In the genomic region with DNA sequence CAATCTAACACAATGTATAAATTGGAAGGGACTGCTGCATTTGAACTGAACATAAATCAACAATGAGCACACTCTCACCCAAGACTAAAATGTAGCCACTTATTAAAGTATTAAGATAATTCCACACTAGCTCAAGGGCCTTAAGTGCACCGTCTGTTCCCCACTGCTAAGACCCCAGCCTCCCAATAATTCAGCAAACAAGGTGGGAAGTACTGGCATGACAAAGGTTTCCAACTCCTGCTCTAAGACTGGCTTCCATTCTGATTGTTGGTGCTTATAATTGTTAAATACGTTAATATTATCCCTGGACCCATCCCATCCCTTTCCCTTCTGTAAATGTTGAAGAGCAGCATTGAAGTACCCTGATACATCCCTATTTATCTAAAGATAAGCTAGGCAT, we compare ENCODE assay signal across 19 cellular contexts.
"Had no signal": no experiment of that assay in that cellular context is flagged by ENCODE, and none has a peak within 500 bp of the region (broad histone marks: within the 10 kb centered on the region; RNA-seq: fewer than 3 reads in every experiment).

No MANE protein-coding gene starts in this region.

- H3K4me3 ChIP-seq: adrenal gland, ascending aorta, lower lobe of right lung, sigmoid colon, spleen had no signal

- DNase-seq: activated CD4-positive, alpha-beta T cell treated with anti-CD3 and anti-CD28 coated beads for 1 hour; activated CD4-positive, alpha-beta T cell treated with anti-CD3 and anti-CD28 coated beads, Interleukin-2, amount 50 U/mL, for 1 hour; activated CD8-positive, alpha-beta T cell treated with anti-CD3 and anti-CD28 coated beads, Interleukin-2, amount 10 ng/mL, durations not matched to agents 7 days and 5 days; activated T-cell treated with anti-CD3 and anti-CD28 coated beads, Interleukin-2, amount 50 U/mL, for 1 hour; adrenal gland; brain microvascular endothelial cell; caudate nucleus; effector memory CD4-positive, alpha-beta T cell; foreskin melanocyte; kidney; lower lobe of right lung; naive thymus-derived CD4-positive, alpha-beta T cell; sigmoid colon; spleen; stimulated activated CD4-positive, alpha-beta T cell treated with anti-CD3 and anti-CD28 coated beads, Interleukin-4, amount 100 ng/mL, for 1 hour; stimulated activated naive CD4-positive, alpha-beta T cell treated with Interleukin-2 at 50 U/mL for 16 hours had no signal

- H3K27ac ChIP-seq: ascending aorta, brain microvascular endothelial cell, lower lobe of right lung, sigmoid colon, spleen had no signal

- H3K27ac Mint-ChIP-seq: activated CD8-positive, alpha-beta T cell treated with anti-CD3 and anti-CD28 coated beads, Interleukin-2, amount 10 ng/mL, durations not matched to agents 7 days and 5 days; activated naive CD8-positive, alpha-beta T cell; naive thymus-derived CD4-positive, alpha-beta T cell; T-helper 2 cell treated with Interferon-gamma antibody and Interleukin-4, amounts not matched to agents 5 μg/mL and 100 μg/mL, for 36 hours had no signal

- H3K36me3 Mint-ChIP-seq: activated naive CD8-positive, alpha-beta T cell; naive thymus-derived CD4-positive, alpha-beta T cell had no signal

- H3K4me1 Mint-ChIP-seq: naive thymus-derived CD4-positive, alpha-beta T cell had no signal

- H3K4me1 ChIP-seq: adrenal gland, ascending aorta, lower lobe of right lung, sigmoid colon, spleen had no signal

- H3K27me3 ChIP-seq: adrenal gland, ascending aorta, brain microvascular endothelial cell, sigmoid colon, spleen had no signal

- ATAC-seq: activated CD8-positive, alpha-beta T cell treated with anti-CD3 and anti-CD28 coated beads, Interleukin-2, amount 10 ng/mL, durations not matched to agents 7 days and 5 days; lower lobe of right lung; naive thymus-derived CD4-positive, alpha-beta T cell had no signal

- H3K36me3 ChIP-seq: adrenal gland, ascending aorta, brain microvascular endothelial cell, lower lobe of right lung, sigmoid colon, spleen had no signal

- H3K27me3 Mint-ChIP-seq: activated naive CD8-positive, alpha-beta T cell; naive thymus-derived CD4-positive, alpha-beta T cell had no signal

- H3K9me3 ChIP-seq: ascending aorta, sigmoid colon had no signal

- H3K4me3 Mint-ChIP-seq: activated CD8-positive, alpha-beta T cell treated with anti-CD3 and anti-CD28 coated beads, Interleukin-2, amount 10 ng/mL, durations not matched to agents 7 days and 5 days; activated naive CD8-positive, alpha-beta T cell; naive thymus-derived CD4-positive, alpha-beta T cell; T-helper 2 cell treated with Interferon-gamma antibody and Interleukin-4, amounts not matched to agents 5 μg/mL and 100 μg/mL, for 36 hours had no signal

- H3K9me3 Mint-ChIP-seq: T-helper 2 cell treated with Interferon-gamma antibody and Interleukin-4, amounts not matched to agents 5 μg/mL and 100 μg/mL, for 36 hours had no signal
